Comparison of ENCODE assay signal across 11 cellular contexts in the genomic region with DNA sequence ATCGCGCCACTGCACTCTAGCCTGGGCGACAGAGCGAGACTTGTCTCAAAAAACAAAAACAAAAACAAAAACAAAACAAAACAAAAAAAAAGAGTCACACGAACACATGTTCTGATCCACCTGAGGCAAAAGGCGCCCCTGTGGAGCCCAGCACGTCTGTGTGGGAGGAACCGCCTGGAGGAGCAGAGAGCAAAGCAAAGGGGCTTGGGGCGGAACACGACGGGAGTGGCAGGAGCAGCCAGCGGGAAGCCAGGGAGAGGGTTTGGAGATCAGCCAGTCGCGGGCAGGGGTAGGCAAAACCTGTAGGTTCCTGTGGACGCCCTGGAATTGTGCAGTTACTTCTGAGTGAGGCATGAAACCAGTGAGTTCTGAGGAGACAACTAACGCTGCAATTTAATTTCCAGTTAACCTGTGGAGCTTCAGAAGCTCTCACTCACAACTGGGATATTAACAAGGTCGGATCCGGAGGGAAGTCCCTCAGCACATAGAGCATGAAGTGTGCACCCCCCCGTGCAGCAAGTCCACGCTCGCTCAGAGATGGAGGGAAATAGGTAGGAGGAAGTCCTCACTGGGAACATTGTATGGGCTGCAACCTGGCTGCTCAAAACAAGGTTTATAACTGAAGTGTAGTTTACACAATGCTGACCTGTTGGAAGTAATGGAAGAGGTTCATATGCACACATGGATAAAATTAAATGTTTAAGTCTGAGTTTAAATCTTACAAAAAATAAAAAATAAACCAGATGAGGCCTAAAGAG.
"Had no signal": no experiment of that assay in that cellular context is flagged by ENCODE, and none has a peak within 500 bp of the region (broad histone marks: within the 10 kb centered on the region; RNA-seq: fewer than 3 reads in every experiment).

No MANE protein-coding gene starts in this region.

- H3K27me3 ChIP-seq: pancreas had no signal

- H3K4me3 ChIP-seq: pancreas had no signal

- H3K36me3 ChIP-seq: pancreas had no signal

- ATAC-seq: effector memory CD8-positive, alpha-beta T cell; left cardiac atrium; pancreas; stimulated activated naive CD8-positive, alpha-beta T cell treated with anti-CD3 and anti-CD28 coated beads, Interleukin-15, Interleukin-2, amounts not matched to agents 100 U/mL and 50 U/mL, for 24 hours had no signal

- H3K9me3 ChIP-seq: pancreas had no signal

- DNase-seq: activated CD4-positive, alpha-beta T cell treated with anti-CD3 and anti-CD28 coated beads, Interleukin-2, amount 10 ng/mL, durations not matched to agents 7 days and 5 days; activated CD8-positive, alpha-beta memory T cell treated with anti-CD3 and anti-CD28 coated beads, Interleukin-2, amount 50 U/mL, for 48 hours; activated gamma-delta T cell treated with Interleukin-2 at 50 U/mL for 16 hours; amniotic stem cell; dermis blood vessel endothelial cell; effector memory CD8-positive, alpha-beta T cell; left cardiac atrium; naive B cell; pancreas; stimulated activated CD4-positive, alpha-beta T cell treated with anti-CD3 and anti-CD28 coated beads, Interleukin-4, amount 100 ng/mL, for 1 hour; stimulated activated naive CD8-positive, alpha-beta T cell treated with anti-CD3 and anti-CD28 coated beads, Interleukin-15, Interleukin-2, amounts not matched to agents 100 U/mL and 50 U/mL, for 24 hours had no signal

- H3K4me1 ChIP-seq: pancreas had no signal

- H3K27ac ChIP-seq: pancreas had no signal
